In the genomic region with DNA sequence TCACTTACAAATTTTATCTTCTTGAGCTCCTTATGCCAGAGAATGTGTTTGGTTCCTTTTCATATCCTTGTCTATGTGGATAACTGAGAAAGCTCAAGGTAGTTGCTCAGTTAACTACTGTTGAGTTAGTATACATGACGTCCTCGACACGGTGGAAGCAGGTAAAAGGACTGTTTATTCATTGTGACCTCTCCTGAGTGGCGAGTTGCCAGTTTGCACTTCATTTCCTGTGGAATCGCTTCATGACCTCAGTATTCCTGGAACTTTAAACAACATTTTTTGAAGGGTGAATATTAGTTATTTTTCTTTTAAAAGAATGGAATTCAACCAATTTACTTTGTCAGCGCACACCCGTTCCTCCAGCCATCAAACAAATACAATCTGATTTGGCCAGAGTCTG, we compare ENCODE assay signal across 21 cellular contexts.
"Had no signal": no experiment of that assay in that cellular context is flagged by ENCODE, and none has a peak within 500 bp of the region (broad histone marks: within the 10 kb centered on the region; RNA-seq: fewer than 3 reads in every experiment).

No MANE protein-coding gene starts in this region.

- H3K9me3 ChIP-seq: left lung, prostate gland, right atrium auricular region, tibial nerve had no signal

- ATAC-seq: activated CD4-positive, CD25-positive, alpha-beta regulatory T cell treated with anti-CD3 and anti-CD28 coated beads, Interleukin-2, amount 50 U/mL, for 24 hours; activated T-cell treated with anti-CD3 and anti-CD28 coated beads, Interleukin-2, amount 50 U/mL, for 4 hours; left lung; naive thymus-derived CD8-positive, alpha-beta T cell; stimulated activated naive CD8-positive, alpha-beta T cell treated with anti-CD3 and anti-CD28 coated beads, Interleukin-15, Interleukin-2, amounts not matched to agents 100 U/mL and 50 U/mL, for 24 hours had no signal

- DNase-seq: activated CD4-positive, alpha-beta T cell treated with anti-CD3 and anti-CD28 coated beads, Interleukin-2, amount 10 ng/mL, durations not matched to agents 7 days and 5 days; activated CD8-positive, alpha-beta memory T cell treated with anti-CD3 and anti-CD28 coated beads, Interleukin-2, amount 50 U/mL, for 4 hours; activated naive CD4-positive, alpha-beta T cell treated with anti-CD3 and anti-CD28 coated beads for 36 hours; activated T-cell treated with anti-CD3 and anti-CD28 coated beads, Interleukin-2, amount 50 U/mL, for 4 hours; anterior cingulate cortex; dorsolateral prefrontal cortex; endodermal cell; foreskin melanocyte; glutamatergic neuron; hypothalamus; left lung; mesendoderm; naive thymus-derived CD8-positive, alpha-beta T cell; stimulated activated naive CD8-positive, alpha-beta T cell treated with anti-CD3 and anti-CD28 coated beads, Interleukin-15, Interleukin-2, amounts not matched to agents 100 U/mL and 50 U/mL, for 24 hours had no signal

- H3K4me1 ChIP-seq: prostate gland, right atrium auricular region, tibial nerve had no signal

- H3K4me3 ChIP-seq: cardiac muscle cell, dorsolateral prefrontal cortex, left lung, prostate gland, right atrium auricular region, skin epidermis, tibial nerve had no signal

- H3K27me3 ChIP-seq: cardiac muscle cell, dorsolateral prefrontal cortex, left lung, right atrium auricular region, tibial nerve had no signal

- H3K36me3 ChIP-seq: cardiac muscle cell, left lung, prostate gland, right atrium auricular region, tibial nerve had no signal

- H3K27ac ChIP-seq: cardiac muscle cell, dorsolateral prefrontal cortex, epithelial cell of prostate, left lung, prostate gland, right atrium auricular region, skin epidermis, tibial nerve had no signal
